1 cellular context compared by ENCODE assay signal in the genomic region with DNA sequence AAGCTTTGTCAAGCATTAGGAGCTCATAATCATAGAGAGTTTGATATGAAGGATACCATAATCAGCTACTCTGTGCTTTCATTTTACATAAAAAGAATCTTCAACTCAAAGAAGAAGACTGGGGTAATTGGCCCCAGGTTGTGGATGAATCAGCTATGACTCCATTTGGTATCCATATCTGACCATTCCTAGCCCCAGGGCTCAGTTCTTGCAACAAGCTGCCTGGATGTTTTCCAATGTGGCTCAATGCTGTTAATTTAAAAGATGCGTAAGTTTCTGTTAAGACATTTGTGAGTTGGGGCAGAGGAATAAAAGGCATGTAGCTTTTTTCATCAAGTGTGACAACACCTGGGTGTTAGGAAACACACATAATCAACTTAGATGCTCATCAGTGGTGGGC.
TF ChIP-seq lines count a peak whose summit lies in the region.

No MANE protein-coding gene starts in this region.

TF ChIP-seq in SK-N-SH, 30 proteins besides CTCF, POLR2A, EP300 and RAD21:
- TF ChIP-seq, protein P1, sequence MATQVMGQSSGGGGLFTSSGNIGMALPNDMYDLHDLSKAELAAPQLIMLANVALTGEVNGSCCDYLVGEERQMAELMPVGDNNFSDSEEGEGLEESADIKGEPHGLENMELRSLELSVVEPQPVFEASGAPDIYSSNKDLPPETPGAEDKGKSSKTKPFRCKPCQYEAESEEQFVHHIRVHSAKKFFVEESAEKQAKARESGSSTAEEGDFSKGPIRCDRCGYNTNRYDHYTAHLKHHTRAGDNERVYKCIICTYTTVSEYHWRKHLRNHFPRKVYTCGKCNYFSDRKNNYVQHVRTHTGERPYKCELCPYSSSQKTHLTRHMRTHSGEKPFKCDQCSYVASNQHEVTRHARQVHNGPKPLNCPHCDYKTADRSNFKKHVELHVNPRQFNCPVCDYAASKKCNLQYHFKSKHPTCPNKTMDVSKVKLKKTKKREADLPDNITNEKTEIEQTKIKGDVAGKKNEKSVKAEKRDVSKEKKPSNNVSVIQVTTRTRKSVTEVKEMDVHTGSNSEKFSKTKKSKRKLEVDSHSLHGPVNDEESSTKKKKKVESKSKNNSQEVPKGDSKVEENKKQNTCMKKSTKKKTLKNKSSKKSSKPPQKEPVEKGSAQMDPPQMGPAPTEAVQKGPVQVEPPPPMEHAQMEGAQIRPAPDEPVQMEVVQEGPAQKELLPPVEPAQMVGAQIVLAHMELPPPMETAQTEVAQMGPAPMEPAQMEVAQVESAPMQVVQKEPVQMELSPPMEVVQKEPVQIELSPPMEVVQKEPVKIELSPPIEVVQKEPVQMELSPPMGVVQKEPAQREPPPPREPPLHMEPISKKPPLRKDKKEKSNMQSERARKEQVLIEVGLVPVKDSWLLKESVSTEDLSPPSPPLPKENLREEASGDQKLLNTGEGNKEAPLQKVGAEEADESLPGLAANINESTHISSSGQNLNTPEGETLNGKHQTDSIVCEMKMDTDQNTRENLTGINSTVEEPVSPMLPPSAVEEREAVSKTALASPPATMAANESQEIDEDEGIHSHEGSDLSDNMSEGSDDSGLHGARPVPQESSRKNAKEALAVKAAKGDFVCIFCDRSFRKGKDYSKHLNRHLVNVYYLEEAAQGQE (IDR thresholded peaks at IDR 0.05; ENCODE audit: low read depth, low read length): no peak
- TF ChIP-seq RXRA (IDR thresholded peaks at IDR 0.05; ENCODE audit: borderline replicate concordance, low read depth) (no peak), TAF1 (IDR thresholded peaks at IDR 0.05; ENCODE audit: borderline replicate concordance, low read depth, low read length) (no peak), EZH2phosphoT487 (IDR thresholded peaks at IDR 0.05; ENCODE audit: borderline replicate concordance, low read depth) (no peak), FOXJ3 (CRISPR knock-in tag; IDR thresholded peaks at IDR 0.05) (no peak), RFX5 (IDR thresholded peaks at IDR 0.05; ENCODE audit: low read length) (no peak), SMC3 (IDR thresholded peaks at IDR 0.05; ENCODE audit: low read depth, low read length) (no peak), YY1 (IDR thresholded peaks at IDR 0.05; ENCODE audit: low read depth) (no peak), MEF2A (IDR thresholded peaks at IDR 0.05; ENCODE audit: borderline replicate concordance, low read depth) (no peak), CHD2 (IDR thresholded peaks at IDR 0.05; ENCODE audit: low read length, partially characterized antibody) (no peak), GABPA (IDR thresholded peaks at IDR 0.05; ENCODE audit: low read depth) (no peak), NFIC (IDR thresholded peaks at IDR 0.05; ENCODE audit: borderline replicate concordance) (peak; percentile 69), ELF1 (IDR thresholded peaks at IDR 0.05) (no peak), FOXM1 (IDR thresholded peaks at IDR 0.05; ENCODE audit: low read depth) (peak; percentile 67; the same call in 1 of the 2 replicates), POLR2AphosphoS5 (IDR thresholded peaks at IDR 0.05; ENCODE audit: low read depth, low read length) (peak; percentile 25; the same call in 1 of the 2 replicates), FOSL2 (IDR thresholded peaks at IDR 0.05; ENCODE audit: borderline replicate concordance, low read depth) (peak; percentile 75; the same call in 1 of the 2 replicates), TEAD4 (IDR thresholded peaks at IDR 0.05; ENCODE audit: borderline replicate concordance, insufficient read depth) (0 out of 2 replicates have a peak, but pooled peaks have one; percentile 32), MXI1 (IDR thresholded peaks at IDR 0.05; ENCODE audit: low read depth, low read length) (no peak), RCOR1 (IDR thresholded peaks at IDR 0.05; ENCODE audit: low read length) (no peak), NRF1 (IDR thresholded peaks at IDR 0.05; ENCODE audit: low read depth, low read length) (no peak), GATA2 (CRISPR knock-in tag; IDR thresholded peaks at IDR 0.05) (no peak), JUND (IDR thresholded peaks at IDR 0.05) (peak; percentile 64), SIN3A (IDR thresholded peaks at IDR 0.05; ENCODE audit: borderline replicate concordance, low read depth, low read length) (no peak), TCF12 (IDR thresholded peaks at IDR 0.05) (peak; percentile 87)
- TF ChIP-seq, protein P2, sequence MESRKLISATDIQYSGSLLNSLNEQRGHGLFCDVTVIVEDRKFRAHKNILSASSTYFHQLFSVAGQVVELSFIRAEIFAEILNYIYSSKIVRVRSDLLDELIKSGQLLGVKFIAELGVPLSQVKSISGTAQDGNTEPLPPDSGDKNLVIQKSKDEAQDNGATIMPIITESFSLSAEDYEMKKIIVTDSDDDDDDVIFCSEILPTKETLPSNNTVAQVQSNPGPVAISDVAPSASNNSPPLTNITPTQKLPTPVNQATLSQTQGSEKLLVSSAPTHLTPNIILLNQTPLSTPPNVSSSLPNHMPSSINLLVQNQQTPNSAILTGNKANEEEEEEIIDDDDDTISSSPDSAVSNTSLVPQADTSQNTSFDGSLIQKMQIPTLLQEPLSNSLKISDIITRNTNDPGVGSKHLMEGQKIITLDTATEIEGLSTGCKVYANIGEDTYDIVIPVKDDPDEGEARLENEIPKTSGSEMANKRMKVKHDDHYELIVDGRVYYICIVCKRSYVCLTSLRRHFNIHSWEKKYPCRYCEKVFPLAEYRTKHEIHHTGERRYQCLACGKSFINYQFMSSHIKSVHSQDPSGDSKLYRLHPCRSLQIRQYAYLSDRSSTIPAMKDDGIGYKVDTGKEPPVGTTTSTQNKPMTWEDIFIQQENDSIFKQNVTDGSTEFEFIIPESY (IDR thresholded peaks at IDR 0.05; ENCODE audit: borderline replicate concordance, low read depth): no peak
- TF ChIP-seq, protein P3, sequence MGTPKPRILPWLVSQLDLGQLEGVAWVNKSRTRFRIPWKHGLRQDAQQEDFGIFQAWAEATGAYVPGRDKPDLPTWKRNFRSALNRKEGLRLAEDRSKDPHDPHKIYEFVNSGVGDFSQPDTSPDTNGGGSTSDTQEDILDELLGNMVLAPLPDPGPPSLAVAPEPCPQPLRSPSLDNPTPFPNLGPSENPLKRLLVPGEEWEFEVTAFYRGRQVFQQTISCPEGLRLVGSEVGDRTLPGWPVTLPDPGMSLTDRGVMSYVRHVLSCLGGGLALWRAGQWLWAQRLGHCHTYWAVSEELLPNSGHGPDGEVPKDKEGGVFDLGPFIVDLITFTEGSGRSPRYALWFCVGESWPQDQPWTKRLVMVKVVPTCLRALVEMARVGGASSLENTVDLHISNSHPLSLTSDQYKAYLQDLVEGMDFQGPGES (IDR thresholded peaks at IDR 0.05; ENCODE audit: low read depth, low read length): no peak
- TF ChIP-seq, protein P4, sequence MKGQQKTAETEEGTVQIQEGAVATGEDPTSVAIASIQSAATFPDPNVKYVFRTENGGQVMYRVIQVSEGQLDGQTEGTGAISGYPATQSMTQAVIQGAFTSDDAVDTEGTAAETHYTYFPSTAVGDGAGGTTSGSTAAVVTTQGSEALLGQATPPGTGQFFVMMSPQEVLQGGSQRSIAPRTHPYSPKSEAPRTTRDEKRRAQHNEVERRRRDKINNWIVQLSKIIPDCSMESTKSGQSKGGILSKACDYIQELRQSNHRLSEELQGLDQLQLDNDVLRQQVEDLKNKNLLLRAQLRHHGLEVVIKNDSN (IDR thresholded peaks at IDR 0.05; ENCODE audit: borderline replicate concordance, low read depth): no peak
- TF ChIP-seq, protein P5, sequence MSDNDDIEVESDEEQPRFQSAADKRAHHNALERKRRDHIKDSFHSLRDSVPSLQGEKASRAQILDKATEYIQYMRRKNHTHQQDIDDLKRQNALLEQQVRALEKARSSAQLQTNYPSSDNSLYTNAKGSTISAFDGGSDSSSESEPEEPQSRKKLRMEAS (IDR thresholded peaks at IDR 0.05; ENCODE audit: low read depth): no peak
- TF ChIP-seq, protein P6, sequence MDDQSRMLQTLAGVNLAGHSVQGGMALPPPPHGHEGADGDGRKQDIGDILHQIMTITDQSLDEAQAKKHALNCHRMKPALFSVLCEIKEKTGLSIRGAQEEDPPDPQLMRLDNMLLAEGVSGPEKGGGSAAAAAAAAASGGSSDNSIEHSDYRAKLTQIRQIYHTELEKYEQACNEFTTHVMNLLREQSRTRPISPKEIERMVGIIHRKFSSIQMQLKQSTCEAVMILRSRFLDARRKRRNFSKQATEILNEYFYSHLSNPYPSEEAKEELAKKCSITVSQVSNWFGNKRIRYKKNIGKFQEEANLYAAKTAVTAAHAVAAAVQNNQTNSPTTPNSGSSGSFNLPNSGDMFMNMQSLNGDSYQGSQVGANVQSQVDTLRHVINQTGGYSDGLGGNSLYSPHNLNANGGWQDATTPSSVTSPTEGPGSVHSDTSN (IDR thresholded peaks at IDR 0.05): peak; percentile 42; the same call in 1 of the 2 replicates
- TF ChIP-seq, protein P7, sequence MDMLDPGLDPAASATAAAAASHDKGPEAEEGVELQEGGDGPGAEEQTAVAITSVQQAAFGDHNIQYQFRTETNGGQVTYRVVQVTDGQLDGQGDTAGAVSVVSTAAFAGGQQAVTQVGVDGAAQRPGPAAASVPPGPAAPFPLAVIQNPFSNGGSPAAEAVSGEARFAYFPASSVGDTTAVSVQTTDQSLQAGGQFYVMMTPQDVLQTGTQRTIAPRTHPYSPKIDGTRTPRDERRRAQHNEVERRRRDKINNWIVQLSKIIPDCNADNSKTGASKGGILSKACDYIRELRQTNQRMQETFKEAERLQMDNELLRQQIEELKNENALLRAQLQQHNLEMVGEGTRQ (IDR thresholded peaks at IDR 0.05; ENCODE audit: borderline replicate concordance, low read depth, low read length): no peak
